8 cellular contexts compared by ENCODE assay signal in the genomic region with DNA sequence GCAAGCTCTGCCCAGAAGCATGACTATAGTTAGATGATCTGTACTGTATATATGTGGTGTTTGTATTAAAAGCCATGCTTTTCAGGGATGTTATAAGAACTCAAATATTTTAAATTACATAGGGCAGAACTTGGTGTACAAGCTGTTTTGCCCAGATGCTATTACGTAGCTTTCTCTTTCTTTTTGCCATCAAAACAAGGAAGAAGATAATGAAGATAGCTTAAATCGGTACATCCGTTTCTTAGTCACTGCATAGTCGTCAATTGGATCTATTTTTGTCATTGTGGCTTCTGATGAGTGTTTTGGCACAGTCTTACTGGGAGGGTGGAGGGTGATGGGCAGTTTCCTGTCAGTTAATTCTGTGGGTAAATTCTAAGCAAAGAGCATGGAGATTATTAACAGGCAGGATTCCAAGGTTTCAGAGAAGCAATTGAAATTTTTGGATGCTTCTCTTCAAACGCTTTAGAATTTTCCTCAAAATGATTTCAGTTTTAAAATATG.
A peak's percentile ranks its signal among the peaks of the same experiment; 100 is the strongest.
DNase-seq lines count a peak whose midpoint lies in the region; ATAC-seq and TF ChIP-seq lines count a peak whose summit lies in the region.

No MANE protein-coding gene starts in this region.

- peak overlapping the region; percentile 74 to 99 for H3K4me3 Mint-ChIP-seq in activated T-cell treated with anti-CD3 and anti-CD28 coated beads, Interleukin-2, amount 50 U/mL, for 72 hours

- H3K27me3 ChIP-seq in ACC112 (ENCODE audit: insufficient read depth, low read length) (no peaks in the 10 kb centered on the region), gastroesophageal sphincter (no peaks in the 10 kb centered on the region), spleen (replicated peaks in 1 of 7) (no peaks in the 10 kb centered on the region)

- no peak for TF ChIP-seq EP300 in gastroesophageal sphincter (IDR thresholded peaks at IDR 0.05)

- peaks cover 38% of the 10 kb centered on the region for H3K4me1 Mint-ChIP-seq in activated T-cell treated with anti-CD3 and anti-CD28 coated beads, Interleukin-2, amount 50 U/mL, for 72 hours (ENCODE audit: low read depth)

- peak overlapping the region; percentile 97 for H3K27ac ChIP-seq in ACC112 (ENCODE audit: low read depth, low read length)
- H3K27ac ChIP-seq in gastroesophageal sphincter: peak overlapping the region in 2 of 4 donors; percentile 5 to 6
- H3K27ac ChIP-seq in spleen: peak overlapping the region; percentile 67 to 84 (median 81)

- 1 to 35% methylated on average over 5 of the region's 5 CpGs for WGBS in gastroesophageal sphincter (ENCODE audit: low coverage in 1 of 2), 2 donors
- 0 to 1% (median 1%) methylated on average over 5 of the region's 5 CpGs for WGBS in spleen, 5 donors

- H3K9me3 Mint-ChIP-seq in activated T-cell treated with anti-CD3 and anti-CD28 coated beads, Interleukin-2, amount 50 U/mL, for 72 hours: peaks cover 0 to 5% of the 10 kb centered on the region in 2 donors

- peaks cover 2% of the 10 kb centered on the region in 2 donors for H3K36me3 Mint-ChIP-seq in activated T-cell treated with anti-CD3 and anti-CD28 coated beads, Interleukin-2, amount 50 U/mL, for 72 hours (ENCODE audit: insufficient read depth in 2 of 2)

- H3K79me2 ChIP-seq in ACC112 (ENCODE audit: control insufficient read depth, insufficient read depth, low read length, unreplicated experiment): no peaks in the 10 kb centered on the region

- H3K9me3 ChIP-seq in gastroesophageal sphincter: no peaks in the 10 kb centered on the region
- H3K9me3 ChIP-seq in spleen: peaks cover 0 to 3% (median 0%) of the 10 kb centered on the region in 8 donors

- peak overlapping the region; percentile 80 for H2AFZ ChIP-seq in ACC112 (ENCODE audit: low read length, unreplicated experiment)

- intact Hi-C loops in spleen (cut with DNase I; ENCODE audit: low total_unique reads): no loop called here

- peak overlapping the region; percentile 100 for H3K27ac Mint-ChIP-seq in activated T-cell treated with anti-CD3 and anti-CD28 coated beads, Interleukin-2, amount 50 U/mL, for 72 hours

- H3K4me1 ChIP-seq in ACC112 (ENCODE audit: control insufficient read depth, insufficient read depth, low read length, unreplicated experiment) (peaks cover 22% of the 10 kb centered on the region), gastroesophageal sphincter (peaks cover 0 to 7% (median 0%) of the 10 kb centered on the region in 3 donors), spleen (peaks cover 12 to 52% (median 34%) of the 10 kb centered on the region in 6 donors)

- ATAC-seq in GM18907 (IDR thresholded peaks at IDR 0.05; ENCODE audit: unreplicated experiment) (peak; percentile 94), HG03159 (IDR thresholded peaks at IDR 0.05; ENCODE audit: unreplicated experiment) (peak; percentile 91), gastroesophageal sphincter (peak; percentile 39)
- ATAC-seq in activated T-cell treated with anti-CD3 and anti-CD28 coated beads, Interleukin-2, amount 50 U/mL, for 72 hours (replicated peaks in 1 of 2): peak; percentile 99 to 100

- DNase-seq in NOMO-1 treated with dmso at 0.1 percent for 144 hours (lab: John Stamatoyannopoulos, UW; ENCODE audit: unreplicated experiment) (peak; percentile 89), spleen (no peak), C1 segment of cervical spinal cord (lab: John Stamatoyannopoulos, UW) (no peak)
- DNase-seq in activated T-cell treated with anti-CD3 and anti-CD28 coated beads, Interleukin-2, amount 50 U/mL, for 72 hours: peak; percentile 57 to 59

- TF ChIP-seq CTCF in gastroesophageal sphincter (IDR thresholded peaks at IDR 0.05) (no peak), spleen (IDR thresholded peaks at IDR 0.05 in 8 of 11, conservative IDR thresholded peaks at IDR 0.05 in 3 of 11) (no peak)

- H3K4me3 ChIP-seq in ACC112 (ENCODE audit: low read depth, low read length) (peak overlapping the region; percentile 74), gastroesophageal sphincter (peak overlapping the region in 1 of 2 donors; percentile 18), spleen (peak overlapping the region in 5 of 8 donors; percentile 10 to 58 (median 14))

- H3K27me3 Mint-ChIP-seq in activated T-cell treated with anti-CD3 and anti-CD28 coated beads, Interleukin-2, amount 50 U/mL, for 72 hours (ENCODE audit: low read depth): no peaks in the 10 kb centered on the region

- H3K36me3 ChIP-seq in ACC112 (ENCODE audit: insufficient read depth, low read length): no peaks in the 10 kb centered on the region
- H3K36me3 ChIP-seq in gastroesophageal sphincter: no peaks in the 10 kb centered on the region
- no peaks in the 10 kb centered on the region for H3K36me3 ChIP-seq in spleen

- TF ChIP-seq POLR2A in gastroesophageal sphincter (IDR thresholded peaks at IDR 0.05) (no peak), spleen (IDR thresholded peaks at IDR 0.05) (no peak)

Comparison
In these comparisons a context has a peak if more than half of its experiments do, and no peak if none do; other contexts are left out.
1. ATAC-seq: peak in every context shown above with its lines; median percentile 100 in activated T-cell treated with anti-CD3 and anti-CD28 coated beads, Interleukin-2, amount 50 U/mL, for 72 hours; 94 in GM18907; 91 in HG03159; 39 in gastroesophageal sphincter.
2. DNase-seq: peak in NOMO-1 treated with dmso at 0.1 percent for 144 hours (single experiment) and activated T-cell treated with anti-CD3 and anti-CD28 coated beads, Interleukin-2, amount 50 U/mL, for 72 hours (2 of 2); none in spleen (single experiment) and C1 segment of cervical spinal cord (0 of 14).